ENCODE assay signal across 25 cellular contexts in genomic region chr18:74957588-74958224, GRCh38.
DNase-seq lines count a peak whose midpoint lies in the region; ATAC-seq and TF ChIP-seq lines count a peak whose summit lies in the region.
"Had no signal": no experiment of that assay in that cellular context is flagged by ENCODE, and none has a peak within 500 bp of the region (broad histone marks: within the 10 kb centered on the region; RNA-seq: fewer than 3 reads in every experiment).

No MANE protein-coding gene starts in this region.

- peaks cover 0 to 1% (median 0%) of the 10 kb centered on the region in 7 donors for H3K9me3 Mint-ChIP-seq in CD4-positive, CD25-positive, alpha-beta regulatory T cell
- H3K9me3 Mint-ChIP-seq: CD8-positive, alpha-beta memory T cell; GM23338 had no signal

- peaks cover 28% of the 10 kb centered on the region for H3K36me3 Mint-ChIP-seq in CD4-positive, CD25-positive, alpha-beta regulatory T cell

- no peak overlapping the region for H3K27ac ChIP-seq in CD4-positive, CD25-positive, alpha-beta regulatory T cell (ENCODE audit: insufficient read depth, low read length, poor library complexity, severe bottlenecking)
- H3K27ac ChIP-seq in prostate gland (no peak overlapping the region), adrenal gland (no peak overlapping the region)
- H3K27ac ChIP-seq: HL-60, RWPE1 had no signal

- peaks cover 0 to 3% (median 0%) of the 10 kb centered on the region in 4 donors for H3K4me1 Mint-ChIP-seq in CD4-positive, CD25-positive, alpha-beta regulatory T cell

- peak overlapping the region in 2 of 3 donors; percentile 17 to 83 for H3K27ac Mint-ChIP-seq in CD4-positive, CD25-positive, alpha-beta regulatory T cell
- H3K27ac Mint-ChIP-seq: GM23338 had no signal

- no peaks in the 10 kb centered on the region for H3K9me3 ChIP-seq in CD4-positive, CD25-positive, alpha-beta regulatory T cell (ENCODE audit: control insufficient read depth in 2 of 2, low read length in 2 of 2)
- H3K9me3 ChIP-seq in prostate gland, result no peaks in the 10 kb centered on the region
- no peaks in the 10 kb centered on the region for H3K9me3 ChIP-seq in adrenal gland (replicated peaks in 1 of 3)
- H3K9me3 ChIP-seq: HAP-1, SK-N-SH had no signal

- H3K27me3 Mint-ChIP-seq in CD4-positive, CD25-positive, alpha-beta regulatory T cell, result no peaks in the 10 kb centered on the region

- no peaks in the 10 kb centered on the region for H3K4me1 ChIP-seq in CD4-positive, CD25-positive, alpha-beta regulatory T cell (ENCODE audit: control insufficient read depth, insufficient read depth, low read length, poor library complexity, severe bottlenecking)
- H3K4me1 ChIP-seq in prostate gland (replicated peaks), result no peaks in the 10 kb centered on the region
- no peaks in the 10 kb centered on the region for H3K4me1 ChIP-seq in adrenal gland (replicated peaks in 1 of 2)
- H3K4me1 ChIP-seq: HAP-1 had no signal

- no peaks in the 10 kb centered on the region for H3K27me3 ChIP-seq in CD4-positive, CD25-positive, alpha-beta regulatory T cell (ENCODE audit: control insufficient read depth, insufficient read depth, low read length)
- H3K27me3 ChIP-seq in prostate gland (replicated peaks; ENCODE audit: insufficient read depth) (no peaks in the 10 kb centered on the region), adrenal gland (no peaks in the 10 kb centered on the region)

- TF ChIP-seq CTCF in prostate gland (IDR thresholded peaks at IDR 0.05) (no peak), adrenal gland (IDR thresholded peaks at IDR 0.05) (no peak)

- peaks cover 7% of the 10 kb centered on the region for H3K36me3 ChIP-seq in CD4-positive, CD25-positive, alpha-beta regulatory T cell (ENCODE audit: control insufficient read depth, insufficient read depth, low read length)
- H3K36me3 ChIP-seq in prostate gland (no peaks in the 10 kb centered on the region), adrenal gland (replicated peaks in 1 of 2) (no peaks in the 10 kb centered on the region)
- H3K36me3 ChIP-seq: HAP-1 had no signal

- ATAC-seq in CD4-positive, CD25-positive, alpha-beta regulatory T cell (ENCODE audit: low read depth in 2 of 2), result no peak
- no peak for ATAC-seq in stimulated activated naive CD8-positive, alpha-beta T cell treated with anti-CD3 and anti-CD28 coated beads, Interleukin-15, Interleukin-2, amounts not matched to agents 100 U/mL and 50 U/mL, for 24 hours
- no peak for ATAC-seq in HG03439 (IDR thresholded peaks at IDR 0.05; ENCODE audit: unreplicated experiment)
- ATAC-seq: GM23338 had no signal

- H3K4me3 ChIP-seq in CD4-positive, CD25-positive, alpha-beta regulatory T cell (ENCODE audit: low read depth, low read length), result no peak overlapping the region
- H3K4me3 ChIP-seq in prostate gland, result no peak overlapping the region
- no peak overlapping the region for H3K4me3 ChIP-seq in adrenal gland
- H3K4me3 ChIP-seq: GM23338, HAP-1 had no signal

- no peak overlapping the region for H3K4me3 Mint-ChIP-seq in CD4-positive, CD25-positive, alpha-beta regulatory T cell
- H3K4me3 Mint-ChIP-seq: CD8-positive, alpha-beta memory T cell; GM23338 had no signal

- no peak for TF ChIP-seq POLR2A in prostate gland (IDR thresholded peaks at IDR 0.05)
- no peak for TF ChIP-seq POLR2A in adrenal gland (IDR thresholded peaks at IDR 0.05)

- 88% methylated on average over 8 of the region's 8 CpGs for WGBS in prostate gland
- WGBS in adrenal gland, 4 donors, result 95 to 96% (median 95%) methylated on average over 8 of the region's 8 CpGs

- intact Hi-C loops in prostate gland (cut with DNase I), result no loop called here
- intact Hi-C loops in adrenal gland (cut with DNase I), result no loop called here

- DNase-seq in CD4-positive, CD25-positive, alpha-beta regulatory T cell, result no peak
- peak; percentile 75 for DNase-seq in DMS79 treated with DMSO at 0.1 percent for 48 hours (lab: John Stamatoyannopoulos, UW)
- DNase-seq in NCI-H2107 treated with DMSO at 0.1 percent for 48 hours (lab: John Stamatoyannopoulos, UW; ENCODE audit: unreplicated experiment), result peak; percentile 85
- peak; percentile 24 for DNase-seq in NCI-H748 treated with DMSO at 0.1 percent for 48 hours (lab: John Stamatoyannopoulos, UW)
- no peak for DNase-seq in prostate gland (ENCODE audit: low spot score)
- no peak for DNase-seq in stimulated activated naive CD8-positive, alpha-beta T cell treated with anti-CD3 and anti-CD28 coated beads, Interleukin-15, Interleukin-2, amounts not matched to agents 100 U/mL and 50 U/mL, for 24 hours
- no peak for DNase-seq in adrenal gland
- DNase-seq: AML-193; C1 segment of cervical spinal cord; Calu3; CD8-positive, alpha-beta memory T cell; KBM-7; MM.1S; NCI-H1048; NCI-H146; NCI-H2081; NCI-H226; NCI-H526; SHP77 treated with DMSO at 0.1 percent for 48 hours; SK-N-SH had no signal

Comparison
In these comparisons a context has a peak if more than half of its experiments do, and no peak if none do; other contexts are left out.
1. DNase-seq: peak in DMS79 treated with DMSO at 0.1 percent for 48 hours (single experiment), NCI-H2107 treated with DMSO at 0.1 percent for 48 hours (single experiment) and NCI-H748 treated with DMSO at 0.1 percent for 48 hours (single experiment); none in CD4-positive, CD25-positive, alpha-beta regulatory T cell (0 of 3), prostate gland (single experiment), stimulated activated naive CD8-positive, alpha-beta T cell treated with anti-CD3 and anti-CD28 coated beads, Interleukin-15, Interleukin-2, amounts not matched to agents 100 U/mL and 50 U/mL, for 24 hours (single experiment) and adrenal gland (0 of 7).